Comparison of ENCODE assay signal across 2 cellular contexts in the genomic region with DNA sequence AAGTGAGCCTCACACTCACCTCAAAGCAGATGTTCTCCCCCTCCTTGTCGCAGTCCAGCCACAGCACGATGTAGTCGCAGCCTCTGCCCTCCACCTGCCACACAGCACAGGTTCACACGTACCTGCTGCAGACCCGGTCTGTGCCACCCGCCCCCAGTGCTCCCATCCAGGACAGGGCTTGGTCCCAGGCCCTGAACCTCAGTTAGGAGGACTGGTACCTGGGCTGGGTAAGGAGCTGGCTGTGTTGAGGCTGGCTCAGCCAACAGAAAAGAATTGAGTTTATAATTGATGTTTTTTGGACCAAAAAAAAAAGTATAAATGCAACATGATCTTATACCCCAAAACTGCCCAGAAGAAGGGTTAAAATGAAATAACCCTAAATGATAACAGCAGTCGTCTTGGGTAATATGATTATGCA.
TF ChIP-seq lines count a peak whose summit lies in the region.

No MANE protein-coding gene starts in this region.

TF ChIP-seq in GM12878, 131 proteins besides CTCF, POLR2A, EP300 and RAD21:
- TF ChIP-seq, protein P1, sequence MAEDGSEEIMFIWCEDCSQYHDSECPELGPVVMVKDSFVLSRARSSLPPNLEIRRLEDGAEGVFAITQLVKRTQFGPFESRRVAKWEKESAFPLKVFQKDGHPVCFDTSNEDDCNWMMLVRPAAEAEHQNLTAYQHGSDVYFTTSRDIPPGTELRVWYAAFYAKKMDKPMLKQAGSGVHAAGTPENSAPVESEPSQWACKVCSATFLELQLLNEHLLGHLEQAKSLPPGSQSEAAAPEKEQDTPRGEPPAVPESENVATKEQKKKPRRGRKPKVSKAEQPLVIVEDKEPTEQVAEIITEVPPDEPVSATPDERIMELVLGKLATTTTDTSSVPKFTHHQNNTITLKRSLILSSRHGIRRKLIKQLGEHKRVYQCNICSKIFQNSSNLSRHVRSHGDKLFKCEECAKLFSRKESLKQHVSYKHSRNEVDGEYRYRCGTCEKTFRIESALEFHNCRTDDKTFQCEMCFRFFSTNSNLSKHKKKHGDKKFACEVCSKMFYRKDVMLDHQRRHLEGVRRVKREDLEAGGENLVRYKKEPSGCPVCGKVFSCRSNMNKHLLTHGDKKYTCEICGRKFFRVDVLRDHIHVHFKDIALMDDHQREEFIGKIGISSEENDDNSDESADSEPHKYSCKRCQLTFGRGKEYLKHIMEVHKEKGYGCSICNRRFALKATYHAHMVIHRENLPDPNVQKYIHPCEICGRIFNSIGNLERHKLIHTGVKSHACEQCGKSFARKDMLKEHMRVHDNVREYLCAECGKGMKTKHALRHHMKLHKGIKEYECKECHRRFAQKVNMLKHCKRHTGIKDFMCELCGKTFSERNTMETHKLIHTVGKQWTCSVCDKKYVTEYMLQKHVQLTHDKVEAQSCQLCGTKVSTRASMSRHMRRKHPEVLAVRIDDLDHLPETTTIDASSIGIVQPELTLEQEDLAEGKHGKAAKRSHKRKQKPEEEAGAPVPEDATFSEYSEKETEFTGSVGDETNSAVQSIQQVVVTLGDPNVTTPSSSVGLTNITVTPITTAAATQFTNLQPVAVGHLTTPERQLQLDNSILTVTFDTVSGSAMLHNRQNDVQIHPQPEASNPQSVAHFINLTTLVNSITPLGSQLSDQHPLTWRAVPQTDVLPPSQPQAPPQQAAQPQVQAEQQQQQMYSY (CRISPR knock-in tag; IDR thresholded peaks at IDR 0.05): no peak
- TF ChIP-seq, protein P2, sequence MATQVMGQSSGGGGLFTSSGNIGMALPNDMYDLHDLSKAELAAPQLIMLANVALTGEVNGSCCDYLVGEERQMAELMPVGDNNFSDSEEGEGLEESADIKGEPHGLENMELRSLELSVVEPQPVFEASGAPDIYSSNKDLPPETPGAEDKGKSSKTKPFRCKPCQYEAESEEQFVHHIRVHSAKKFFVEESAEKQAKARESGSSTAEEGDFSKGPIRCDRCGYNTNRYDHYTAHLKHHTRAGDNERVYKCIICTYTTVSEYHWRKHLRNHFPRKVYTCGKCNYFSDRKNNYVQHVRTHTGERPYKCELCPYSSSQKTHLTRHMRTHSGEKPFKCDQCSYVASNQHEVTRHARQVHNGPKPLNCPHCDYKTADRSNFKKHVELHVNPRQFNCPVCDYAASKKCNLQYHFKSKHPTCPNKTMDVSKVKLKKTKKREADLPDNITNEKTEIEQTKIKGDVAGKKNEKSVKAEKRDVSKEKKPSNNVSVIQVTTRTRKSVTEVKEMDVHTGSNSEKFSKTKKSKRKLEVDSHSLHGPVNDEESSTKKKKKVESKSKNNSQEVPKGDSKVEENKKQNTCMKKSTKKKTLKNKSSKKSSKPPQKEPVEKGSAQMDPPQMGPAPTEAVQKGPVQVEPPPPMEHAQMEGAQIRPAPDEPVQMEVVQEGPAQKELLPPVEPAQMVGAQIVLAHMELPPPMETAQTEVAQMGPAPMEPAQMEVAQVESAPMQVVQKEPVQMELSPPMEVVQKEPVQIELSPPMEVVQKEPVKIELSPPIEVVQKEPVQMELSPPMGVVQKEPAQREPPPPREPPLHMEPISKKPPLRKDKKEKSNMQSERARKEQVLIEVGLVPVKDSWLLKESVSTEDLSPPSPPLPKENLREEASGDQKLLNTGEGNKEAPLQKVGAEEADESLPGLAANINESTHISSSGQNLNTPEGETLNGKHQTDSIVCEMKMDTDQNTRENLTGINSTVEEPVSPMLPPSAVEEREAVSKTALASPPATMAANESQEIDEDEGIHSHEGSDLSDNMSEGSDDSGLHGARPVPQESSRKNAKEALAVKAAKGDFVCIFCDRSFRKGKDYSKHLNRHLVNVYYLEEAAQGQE (IDR thresholded peaks at IDR 0.05; ENCODE audit: low read depth, low read length): no peak
- TF ChIP-seq TARDBP (IDR thresholded peaks at IDR 0.05; ENCODE audit: borderline replicate concordance): no peak
- TF ChIP-seq, protein P3, sequence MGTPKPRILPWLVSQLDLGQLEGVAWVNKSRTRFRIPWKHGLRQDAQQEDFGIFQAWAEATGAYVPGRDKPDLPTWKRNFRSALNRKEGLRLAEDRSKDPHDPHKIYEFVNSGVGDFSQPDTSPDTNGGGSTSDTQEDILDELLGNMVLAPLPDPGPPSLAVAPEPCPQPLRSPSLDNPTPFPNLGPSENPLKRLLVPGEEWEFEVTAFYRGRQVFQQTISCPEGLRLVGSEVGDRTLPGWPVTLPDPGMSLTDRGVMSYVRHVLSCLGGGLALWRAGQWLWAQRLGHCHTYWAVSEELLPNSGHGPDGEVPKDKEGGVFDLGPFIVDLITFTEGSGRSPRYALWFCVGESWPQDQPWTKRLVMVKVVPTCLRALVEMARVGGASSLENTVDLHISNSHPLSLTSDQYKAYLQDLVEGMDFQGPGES (IDR thresholded peaks at IDR 0.05): no peak
- TF ChIP-seq MEF2B (IDR thresholded peaks at IDR 0.05; ENCODE audit: partially characterized antibody, poor library complexity, severe bottlenecking): no peak
- TF ChIP-seq FOXK2 (IDR thresholded peaks at IDR 0.05): no peak
- no peak for TF ChIP-seq POU2F2 (IDR thresholded peaks at IDR 0.05; ENCODE audit: borderline replicate concordance, low read depth, low read length)
- no peak for TF ChIP-seq BMI1 (IDR thresholded peaks at IDR 0.05; ENCODE audit: borderline replicate concordance)
- no peak for TF ChIP-seq SMAD1 (IDR thresholded peaks at IDR 0.05; ENCODE audit: low read depth, partially characterized antibody)
- no peak for TF ChIP-seq NR2C2 (IDR thresholded peaks at IDR 0.05; ENCODE audit: borderline replicate concordance, control insufficient read depth, insufficient read length, low read depth)
- no peak for TF ChIP-seq RELA (IDR thresholded peaks at IDR 0.05; ENCODE audit: borderline replicate concordance, partially characterized antibody)
- no peak for TF ChIP-seq FOS (IDR thresholded peaks at IDR 0.05; ENCODE audit: borderline replicate concordance, extremely low read depth, insufficient read length)
- TF ChIP-seq POLR2AphosphoS5 (IDR thresholded peaks at IDR 0.05; ENCODE audit: low read length): no peak
- no peak for TF ChIP-seq SIN3A (IDR thresholded peaks at IDR 0.05; ENCODE audit: low read depth, low read length)
- TF ChIP-seq SMARCA5 (IDR thresholded peaks at IDR 0.05): no peak
- TF ChIP-seq, protein P4, sequence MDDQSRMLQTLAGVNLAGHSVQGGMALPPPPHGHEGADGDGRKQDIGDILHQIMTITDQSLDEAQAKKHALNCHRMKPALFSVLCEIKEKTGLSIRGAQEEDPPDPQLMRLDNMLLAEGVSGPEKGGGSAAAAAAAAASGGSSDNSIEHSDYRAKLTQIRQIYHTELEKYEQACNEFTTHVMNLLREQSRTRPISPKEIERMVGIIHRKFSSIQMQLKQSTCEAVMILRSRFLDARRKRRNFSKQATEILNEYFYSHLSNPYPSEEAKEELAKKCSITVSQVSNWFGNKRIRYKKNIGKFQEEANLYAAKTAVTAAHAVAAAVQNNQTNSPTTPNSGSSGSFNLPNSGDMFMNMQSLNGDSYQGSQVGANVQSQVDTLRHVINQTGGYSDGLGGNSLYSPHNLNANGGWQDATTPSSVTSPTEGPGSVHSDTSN (IDR thresholded peaks at IDR 0.05; ENCODE audit: insufficient replicate concordance, low read depth, low read length): no peak
TF ChIP-seq in GM12878: peak in this region for 0.

TF ChIP-seq in endothelial cell of umbilical vein, 7 proteins besides CTCF, POLR2A, EP300 and RAD21:
- no peak for TF ChIP-seq FOS (IDR thresholded peaks at IDR 0.05; ENCODE audit: borderline replicate concordance, insufficient read depth, low read length)
- TF ChIP-seq MYC (IDR thresholded peaks at IDR 0.05; ENCODE audit: low read depth, low read length): no peak
- TF ChIP-seq GATA2 (IDR thresholded peaks at IDR 0.05; ENCODE audit: insufficient read depth, insufficient read length, low read depth, low read length): no peak
- TF ChIP-seq POLR2AphosphoS5 (IDR thresholded peaks at IDR 0.05; ENCODE audit: insufficient read depth, low read depth, low read length): no peak
- no peak for TF ChIP-seq EZH2 (IDR thresholded peaks at IDR 0.05; ENCODE audit: borderline replicate concordance, low read depth, low read length, severe bottlenecking)
- TF ChIP-seq, protein P5, sequence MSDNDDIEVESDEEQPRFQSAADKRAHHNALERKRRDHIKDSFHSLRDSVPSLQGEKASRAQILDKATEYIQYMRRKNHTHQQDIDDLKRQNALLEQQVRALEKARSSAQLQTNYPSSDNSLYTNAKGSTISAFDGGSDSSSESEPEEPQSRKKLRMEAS (IDR thresholded peaks at IDR 0.05; ENCODE audit: insufficient read depth, insufficient read length): no peak
- TF ChIP-seq JUN (IDR thresholded peaks at IDR 0.05; ENCODE audit: borderline replicate concordance, insufficient read depth, insufficient read length, low read depth): no peak
